Comparison of ENCODE assay signal across 4 cellular contexts in the genomic region with DNA sequence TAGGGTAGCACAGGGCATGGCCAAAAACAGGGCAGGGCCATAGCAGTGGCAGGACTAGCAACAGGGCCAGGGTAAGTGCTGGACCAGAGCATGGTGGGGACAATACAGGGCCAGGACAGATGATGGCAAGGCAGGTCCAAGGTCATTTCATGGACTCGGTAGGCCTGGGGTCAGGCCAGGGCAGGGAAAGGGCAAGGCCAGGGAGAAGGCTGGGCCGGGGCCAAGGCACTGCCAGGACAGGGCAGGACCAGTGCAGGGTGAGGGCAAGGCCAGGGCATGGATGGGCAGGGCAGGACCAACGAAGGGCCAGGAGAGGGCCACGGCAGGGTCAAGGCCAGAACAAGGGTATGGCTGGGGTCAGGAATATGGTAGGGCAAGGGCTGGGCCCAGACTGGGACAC.
A peak's percentile ranks its signal among the peaks of the same experiment; 100 is the strongest.
DNase-seq lines count a peak whose midpoint lies in the region; ATAC-seq and TF ChIP-seq lines count a peak whose summit lies in the region.
"Not testable (repeated sequence)": the region's sequence is repeated elsewhere in the genome, so short reads cannot be mapped to it uniquely, and the experiment has no call there.

No MANE protein-coding gene starts in this region.

- H3K36me3 ChIP-seq in upper lobe of right lung, result not testable (repeated sequence)

- H3K27me3 ChIP-seq in upper lobe of right lung, result not testable (repeated sequence)

- H3K27ac ChIP-seq in upper lobe of right lung, result not testable (repeated sequence)

- not testable (repeated sequence) for H3K4me1 Mint-ChIP-seq in CD14-positive monocyte; chondrocyte (ENCODE audit: low read depth); osteocyte (ENCODE audit: unreplicated experiment)

- TF ChIP-seq CTCF in CD14-positive monocyte (IDR thresholded peaks at IDR 0.05); chondrocyte (IDR thresholded peaks at IDR 0.05); osteocyte (IDR thresholded peaks at IDR 0.05); upper lobe of right lung (IDR thresholded peaks at IDR 0.05): not testable (repeated sequence)

- H3K4me3 ChIP-seq in upper lobe of right lung, result not testable (repeated sequence)

- not testable (repeated sequence) for H3K27me3 Mint-ChIP-seq in CD14-positive monocyte (ENCODE audit: low read depth in 3 of 3); chondrocyte (ENCODE audit: low read depth); osteocyte (ENCODE audit: unreplicated experiment)

- H3K9me3 Mint-ChIP-seq in CD14-positive monocyte, result peaks cover 27 to 53% (median 50%) of the 10 kb centered on the region in 7 donors
- peaks cover 34% of the 10 kb centered on the region for H3K9me3 Mint-ChIP-seq in chondrocyte (ENCODE audit: low read depth)
- H3K9me3 Mint-ChIP-seq in osteocyte (ENCODE audit: unreplicated experiment), result peaks cover 29% of the 10 kb centered on the region

- H3K36me3 Mint-ChIP-seq in CD14-positive monocyte; osteocyte (ENCODE audit: unreplicated experiment): not testable (repeated sequence)
- peaks cover 13% of the 10 kb centered on the region for H3K36me3 Mint-ChIP-seq in chondrocyte (ENCODE audit: low read depth)

- intact Hi-C loops in CD14-positive monocyte (cut with micrococcal nuclease); upper lobe of right lung (cut with DNase I): not testable (repeated sequence)

- DNase-seq in CD14-positive monocyte (ENCODE audit: low spot score) (peak; percentile 44), chondrocyte (ENCODE audit: low spot score) (peak; percentile 84), osteocyte (ENCODE audit: extremely low spot score, unreplicated experiment) (peak; percentile 83), upper lobe of right lung (peak; percentile 56)

- not testable (repeated sequence) for H3K4me1 ChIP-seq in upper lobe of right lung

- H3K4me3 Mint-ChIP-seq in CD14-positive monocyte; chondrocyte (ENCODE audit: unreplicated experiment); osteocyte (ENCODE audit: unreplicated experiment): not testable (repeated sequence)

- not testable (repeated sequence) for H3K27ac Mint-ChIP-seq in CD14-positive monocyte; chondrocyte (ENCODE audit: unreplicated experiment); osteocyte (ENCODE audit: unreplicated experiment)

- not testable (repeated sequence) for H3K9me3 ChIP-seq in upper lobe of right lung

- not testable (repeated sequence) for ATAC-seq in upper lobe of right lung
